11 cellular contexts compared by ENCODE assay signal in the genomic region with DNA sequence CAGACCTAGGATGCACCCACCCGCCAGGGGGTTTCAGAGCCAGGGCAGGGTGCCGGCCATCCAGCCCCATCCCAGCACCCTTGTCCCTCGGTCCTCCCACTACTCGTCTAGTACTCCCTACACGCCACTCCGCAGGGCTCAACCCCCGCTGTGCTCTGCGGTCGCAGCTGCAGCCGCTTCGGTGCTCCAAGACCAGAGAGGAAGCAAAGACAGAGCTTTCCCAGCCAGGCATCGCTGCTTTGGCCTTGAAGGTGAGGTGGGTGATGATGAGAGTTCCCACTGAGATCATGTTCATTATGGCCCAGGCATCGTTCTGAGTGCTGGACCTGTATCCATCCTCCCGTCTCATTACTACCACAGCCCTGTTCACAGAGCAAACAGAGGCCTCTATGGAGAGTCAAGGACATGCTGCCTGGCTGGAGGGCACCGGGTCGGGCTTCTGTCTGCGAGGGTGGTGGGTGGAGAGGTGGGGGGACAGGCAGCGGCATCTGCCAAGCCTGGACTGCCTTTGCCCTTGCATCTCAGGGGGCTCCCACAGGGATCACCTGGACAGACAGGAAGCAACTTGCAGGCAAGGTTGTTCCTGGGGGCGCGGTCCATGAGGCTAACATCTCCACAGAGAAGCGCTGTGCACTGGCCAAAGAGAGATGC.
DNase-seq lines count a peak whose midpoint lies in the region; ATAC-seq and TF ChIP-seq lines count a peak whose summit lies in the region.
"Had no signal": no experiment of that assay in that cellular context is flagged by ENCODE, and none has a peak within 500 bp of the region (broad histone marks: within the 10 kb centered on the region; RNA-seq: fewer than 3 reads in every experiment).

No MANE protein-coding gene starts in this region.

- peak overlapping the region in 1 of 7 donors; percentile 77 for H3K27ac Mint-ChIP-seq in CD14-positive monocyte
- peak overlapping the region; percentile 29 for H3K27ac Mint-ChIP-seq in activated naive CD8-positive, alpha-beta T cell treated with anti-CD3 and anti-CD28 coated beads for 36 hours
- no peak overlapping the region for H3K27ac Mint-ChIP-seq in mesothelial cell of epicardium

- TF ChIP-seq CTCF in CD14-positive monocyte (IDR thresholded peaks at IDR 0.05): no peak
- no peak for TF ChIP-seq CTCF in mesothelial cell of epicardium (IDR thresholded peaks at IDR 0.05; ENCODE audit: unreplicated experiment)

- ATAC-seq in HG02678 (IDR thresholded peaks at IDR 0.05; ENCODE audit: unreplicated experiment) (peak; percentile 2), GM21619 (IDR thresholded peaks at IDR 0.05; ENCODE audit: unreplicated experiment) (no peak)
- ATAC-seq: HCT116 had no signal

- H3K36me3 Mint-ChIP-seq in CD14-positive monocyte (peaks cover 0 to 6% of the 10 kb centered on the region in 2 donors), mesothelial cell of epicardium (peaks cover 10% of the 10 kb centered on the region)
- peaks cover 4% of the 10 kb centered on the region for H3K36me3 Mint-ChIP-seq in activated naive CD8-positive, alpha-beta T cell treated with anti-CD3 and anti-CD28 coated beads for 36 hours

- H3K27me3 Mint-ChIP-seq in CD14-positive monocyte (ENCODE audit: low read depth in 3 of 3) (peaks cover 33 to 55% (median 48%) of the 10 kb centered on the region in 3 donors), mesothelial cell of epicardium (ENCODE audit: low read depth) (peaks cover 27% of the 10 kb centered on the region)
- no peaks in the 10 kb centered on the region for H3K27me3 Mint-ChIP-seq in activated naive CD8-positive, alpha-beta T cell treated with anti-CD3 and anti-CD28 coated beads for 36 hours

- intact Hi-C loops in CD14-positive monocyte (cut with micrococcal nuclease): loop anchor here (5.0 to 10.0 kb wide), 3 partner anchors 39 to 91 kb away; no protein-coding TSS in a partner anchor

- DNase-seq in CD14-positive monocyte (ENCODE audit: low spot score) (no peak), mesothelial cell of epicardium (ENCODE audit: low spot score in 2 of 2, unreplicated experiment in 2 of 2) (no peak), COR-L47 (lab: John Stamatoyannopoulos, UW) (no peak), cerebellar cortex (ENCODE audit: low spot score) (no peak), NCI-H2029 treated with DMSO at 0.1 percent for 48 hours (lab: John Stamatoyannopoulos, UW) (no peak)
- no peak for DNase-seq in activated naive CD8-positive, alpha-beta T cell treated with anti-CD3 and anti-CD28 coated beads for 36 hours
- DNase-seq: Kasumi-1, SW 1271 had no signal

- H3K4me3 Mint-ChIP-seq in CD14-positive monocyte (peak overlapping the region; percentile 83 to 93), mesothelial cell of epicardium (peak overlapping the region; percentile 31)
- peak overlapping the region; percentile 83 for H3K4me3 Mint-ChIP-seq in activated naive CD8-positive, alpha-beta T cell treated with anti-CD3 and anti-CD28 coated beads for 36 hours

- H3K9me3 Mint-ChIP-seq in CD14-positive monocyte (peaks cover 0 to 13% (median 6%) of the 10 kb centered on the region in 7 donors), mesothelial cell of epicardium (peaks cover 18% of the 10 kb centered on the region)
- H3K9me3 Mint-ChIP-seq in activated naive CD8-positive, alpha-beta T cell treated with anti-CD3 and anti-CD28 coated beads for 36 hours: peaks cover 4% of the 10 kb centered on the region

- peaks cover 33% of the 10 kb centered on the region for H3K4me1 Mint-ChIP-seq in CD14-positive monocyte
- H3K4me1 Mint-ChIP-seq in activated naive CD8-positive, alpha-beta T cell treated with anti-CD3 and anti-CD28 coated beads for 36 hours: peaks cover 37% of the 10 kb centered on the region
- peaks cover 26% of the 10 kb centered on the region for H3K4me1 Mint-ChIP-seq in mesothelial cell of epicardium

Comparison
In these comparisons a context has a peak if more than half of its experiments do, and no peak if none do; other contexts are left out.
1. H3K4me3 Mint-ChIP-seq: peak in every context shown above with its lines; median percentile 88 in CD14-positive monocyte; 83 in activated naive CD8-positive, alpha-beta T cell treated with anti-CD3 and anti-CD28 coated beads for 36 hours; 31 in mesothelial cell of epicardium.